8 cellular contexts compared by ENCODE assay signal in the genomic region with DNA sequence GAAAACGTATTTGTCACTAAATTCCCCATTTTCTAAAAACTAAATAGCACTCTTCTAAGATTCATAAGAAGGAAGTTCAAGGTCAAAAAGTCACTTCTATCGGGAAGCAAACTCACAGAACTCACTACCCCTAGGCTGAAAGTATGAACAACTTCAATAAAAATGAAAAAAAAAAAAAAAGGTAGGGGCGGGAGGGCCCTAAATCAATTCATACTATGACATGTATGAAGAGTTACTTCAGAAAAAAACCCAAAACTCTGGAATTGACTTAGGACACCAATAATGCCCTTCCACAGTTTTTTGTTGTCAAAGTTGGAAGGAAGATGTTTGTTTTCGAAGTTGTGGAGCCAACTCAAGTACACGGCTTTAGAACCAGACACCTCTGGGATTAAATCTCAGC. TPM values are rescaled to one million over a fixed set of nuclear protein-coding genes. Genes with fewer than 3 reads are reported as not detected.
DNase-seq lines count a peak whose midpoint lies in the region; ATAC-seq and TF ChIP-seq lines count a peak whose summit lies in the region.

No MANE protein-coding gene starts in this region.

- WGBS in SK-N-SH (ENCODE audit: low lambda C conversion rate) = 46% methylated on average over 5 of the region's 5 CpGs

- H2AFZ ChIP-seq in SK-N-SH (ENCODE audit: low read depth) = peak overlapping the region; percentile 83; the same call in 1 of the 2 replicates

- CTCF ChIA-PET in SK-N-SH (lab: Yijun Ruan, JAX) = interaction anchor here (1.7 kb wide), 1 partner anchor 38 kb away, joined by 7 read pairs; the partner anchor contains the start of gene NUDT15
- CTCF ChIA-PET in activated CD8-positive, alpha-beta T cell treated with anti-CD3 and anti-CD28 coated beads, Interleukin-2, amount 10 ng/mL, durations not matched to agents 7 days and 5 days (lab: Charles Lee) = interaction anchor here (2.7 kb wide), 1 partner anchor 38 kb away, joined by 9 read pairs; the partner anchor contains the start of gene NUDT15

- H3K4me2 ChIP-seq in SK-N-SH = peak overlapping the region; percentile 84

- no peaks in the 10 kb centered on the region for H3K27me3 Mint-ChIP-seq in activated CD8-positive, alpha-beta T cell treated with anti-CD3 and anti-CD28 coated beads, Interleukin-2, amount 10 ng/mL, durations not matched to agents 7 days and 5 days (ENCODE audit: low read depth)
- no peaks in the 10 kb centered on the region for H3K27me3 Mint-ChIP-seq in stimulated activated naive CD8-positive, alpha-beta T cell treated with anti-CD3 and anti-CD28 coated beads, Interleukin-15, amount 100 ng/mL, for 72 hours

- peaks cover 59% of the 10 kb centered on the region for H3K79me2 ChIP-seq in SK-N-SH (ENCODE audit: insufficient read depth)

- no peaks in the 10 kb centered on the region for H3K27me3 ChIP-seq in SK-N-SH (ENCODE audit: insufficient read depth)
- H3K27me3 ChIP-seq in iPS-15b (ENCODE audit: control insufficient read depth, insufficient read depth, low read length) = no peaks in the 10 kb centered on the region

- TF ChIP-seq CTCF in SK-N-SH (IDR thresholded peaks at IDR 0.05) = no peak

- DNase-seq in SK-N-SH (no peak), NCI-H510A (lab: John Stamatoyannopoulos, UW) (no peak), NCI-H2227 (lab: John Stamatoyannopoulos, UW; ENCODE audit: unreplicated experiment) (no peak)
- DNase-seq in activated CD8-positive, alpha-beta T cell treated with anti-CD3 and anti-CD28 coated beads, Interleukin-2, amount 10 ng/mL, durations not matched to agents 7 days and 5 days = no peak
- no peak for DNase-seq in stimulated activated naive CD8-positive, alpha-beta T cell treated with anti-CD3 and anti-CD28 coated beads, Interleukin-15, amount 100 ng/mL, for 72 hours
- no peak for DNase-seq in stimulated activated CD4-positive, alpha-beta T cell treated with anti-CD3 and anti-CD28 coated beads, Interleukin-2, amount 100 ng/mL, for 48 hours

- no peaks in the 10 kb centered on the region for H3K9me3 ChIP-seq in SK-N-SH
- H3K9me3 ChIP-seq in iPS-15b (ENCODE audit: control insufficient read depth, insufficient read depth, low read length) = no peaks in the 10 kb centered on the region

- H3K27ac ChIP-seq in SK-N-SH (ENCODE audit: low read depth in 2 of 2, low read length in 1 of 2) = no peak overlapping the region

- TF ChIP-seq RAD21 in SK-N-SH (IDR thresholded peaks at IDR 0.05; ENCODE audit: low read length) = no peak

- H4K20me1 ChIP-seq in SK-N-SH (ENCODE audit: insufficient read depth) = no peaks in the 10 kb centered on the region

- peaks cover 13% of the 10 kb centered on the region for H3K36me3 Mint-ChIP-seq in activated CD8-positive, alpha-beta T cell treated with anti-CD3 and anti-CD28 coated beads, Interleukin-2, amount 10 ng/mL, durations not matched to agents 7 days and 5 days (ENCODE audit: low read depth)

- peaks cover 22 to 30% of the 10 kb centered on the region in 2 experiments for H3K36me3 ChIP-seq in SK-N-SH (replicated peaks in 1 of 2; ENCODE audit: control insufficient read depth in 1 of 2, insufficient read depth in 2 of 2, low read length in 1 of 2)
- no peaks in the 10 kb centered on the region for H3K36me3 ChIP-seq in iPS-15b (ENCODE audit: control insufficient read depth, insufficient read depth, low read length)

- H3K4me3 Mint-ChIP-seq in activated CD8-positive, alpha-beta T cell treated with anti-CD3 and anti-CD28 coated beads, Interleukin-2, amount 10 ng/mL, durations not matched to agents 7 days and 5 days = peak overlapping the region; percentile 97
- peak overlapping the region; percentile 97 to 98 for H3K4me3 Mint-ChIP-seq in stimulated activated naive CD8-positive, alpha-beta T cell treated with anti-CD3 and anti-CD28 coated beads, Interleukin-15, amount 100 ng/mL, for 72 hours

- no peaks in the 10 kb centered on the region for H3F3A ChIP-seq in SK-N-SH (replicated peaks; ENCODE audit: insufficient read depth)

- H3K9ac ChIP-seq in SK-N-SH = peak overlapping the region; percentile 87; the same call in 1 of the 2 replicates
- no peak overlapping the region for H3K9ac ChIP-seq in iPS-15b (ENCODE audit: low read depth, low read length)

- ATAC-seq in SK-N-SH treated with all-trans-retinoic acid at 6 μM for 48 hours = no peak
- no peak for ATAC-seq in activated CD8-positive, alpha-beta T cell treated with anti-CD3 and anti-CD28 coated beads, Interleukin-2, amount 10 ng/mL, durations not matched to agents 7 days and 5 days
- no peak for ATAC-seq in stimulated activated naive CD8-positive, alpha-beta T cell treated with anti-CD3 and anti-CD28 coated beads, Interleukin-15, amount 100 ng/mL, for 72 hours

- H3K4me1 ChIP-seq in SK-N-SH (ENCODE audit: control insufficient read depth in 1 of 2, insufficient read depth in 2 of 2, low read depth in 1 of 2, low read length in 1 of 2) = peaks cover 4 to 8% of the 10 kb centered on the region in 2 experiments
- H3K4me1 ChIP-seq in iPS-15b (ENCODE audit: control insufficient read depth, insufficient read depth, low read length) = peaks cover 10% of the 10 kb centered on the region

- H3K4me3 ChIP-seq in SK-N-SH (ENCODE audit: low read depth in 2 of 2, low read length in 1 of 2) (peak overlapping the region; percentile 94 to 98), iPS-15b (ENCODE audit: low read depth, low read length) (peak overlapping the region; percentile 97)

- no peaks in the 10 kb centered on the region for H3K9me3 Mint-ChIP-seq in activated CD8-positive, alpha-beta T cell treated with anti-CD3 and anti-CD28 coated beads, Interleukin-2, amount 10 ng/mL, durations not matched to agents 7 days and 5 days (ENCODE audit: insufficient read depth)
- no peaks in the 10 kb centered on the region for H3K9me3 Mint-ChIP-seq in stimulated activated naive CD8-positive, alpha-beta T cell treated with anti-CD3 and anti-CD28 coated beads, Interleukin-15, amount 100 ng/mL, for 72 hours

- POLR2A ChIA-PET in SK-N-SH (lab: Yijun Ruan, JAX) = no interaction called here
- POLR2A ChIA-PET in activated CD8-positive, alpha-beta T cell treated with anti-CD3 and anti-CD28 coated beads, Interleukin-2, amount 10 ng/mL, durations not matched to agents 7 days and 5 days (lab: Charles Lee) = no interaction called here

- no peak for TF ChIP-seq EP300 in SK-N-SH (IDR thresholded peaks at IDR 0.05; ENCODE audit: borderline replicate concordance in 1 of 2, low read depth in 1 of 2, low read length in 1 of 2)

- no peak overlapping the region for H3K27ac Mint-ChIP-seq in activated CD8-positive, alpha-beta T cell treated with anti-CD3 and anti-CD28 coated beads, Interleukin-2, amount 10 ng/mL, durations not matched to agents 7 days and 5 days
- no peak overlapping the region for H3K27ac Mint-ChIP-seq in stimulated activated naive CD8-positive, alpha-beta T cell treated with anti-CD3 and anti-CD28 coated beads, Interleukin-15, amount 100 ng/mL, for 72 hours

- H3K9me2 ChIP-seq in SK-N-SH = no peaks in the 10 kb centered on the region

- peaks cover 29% of the 10 kb centered on the region for H3K4me1 Mint-ChIP-seq in activated CD8-positive, alpha-beta T cell treated with anti-CD3 and anti-CD28 coated beads, Interleukin-2, amount 10 ng/mL, durations not matched to agents 7 days and 5 days (ENCODE audit: low read depth)
- H3K4me1 Mint-ChIP-seq in stimulated activated naive CD8-positive, alpha-beta T cell treated with anti-CD3 and anti-CD28 coated beads, Interleukin-15, amount 100 ng/mL, for 72 hours = peaks cover 35% of the 10 kb centered on the region

TF ChIP-seq in SK-N-SH, 30 proteins besides CTCF, POLR2A, EP300 and RAD21 (continues in another document):
- TF ChIP-seq, protein P1, sequence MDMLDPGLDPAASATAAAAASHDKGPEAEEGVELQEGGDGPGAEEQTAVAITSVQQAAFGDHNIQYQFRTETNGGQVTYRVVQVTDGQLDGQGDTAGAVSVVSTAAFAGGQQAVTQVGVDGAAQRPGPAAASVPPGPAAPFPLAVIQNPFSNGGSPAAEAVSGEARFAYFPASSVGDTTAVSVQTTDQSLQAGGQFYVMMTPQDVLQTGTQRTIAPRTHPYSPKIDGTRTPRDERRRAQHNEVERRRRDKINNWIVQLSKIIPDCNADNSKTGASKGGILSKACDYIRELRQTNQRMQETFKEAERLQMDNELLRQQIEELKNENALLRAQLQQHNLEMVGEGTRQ (IDR thresholded peaks at IDR 0.05; ENCODE audit: borderline replicate concordance, low read depth, low read length) = no peak
- TF ChIP-seq CHD2 (IDR thresholded peaks at IDR 0.05; ENCODE audit: low read length, partially characterized antibody) = no peak
- TF ChIP-seq JUND (IDR thresholded peaks at IDR 0.05) = no peak

TF ChIP-seq in SK-N-SH treated with all-trans-retinoic acid at 6 μM for 48 hours, 23 proteins besides CTCF, POLR2A, EP300 and RAD21 (continues in another document):
- TF ChIP-seq, protein P2, sequence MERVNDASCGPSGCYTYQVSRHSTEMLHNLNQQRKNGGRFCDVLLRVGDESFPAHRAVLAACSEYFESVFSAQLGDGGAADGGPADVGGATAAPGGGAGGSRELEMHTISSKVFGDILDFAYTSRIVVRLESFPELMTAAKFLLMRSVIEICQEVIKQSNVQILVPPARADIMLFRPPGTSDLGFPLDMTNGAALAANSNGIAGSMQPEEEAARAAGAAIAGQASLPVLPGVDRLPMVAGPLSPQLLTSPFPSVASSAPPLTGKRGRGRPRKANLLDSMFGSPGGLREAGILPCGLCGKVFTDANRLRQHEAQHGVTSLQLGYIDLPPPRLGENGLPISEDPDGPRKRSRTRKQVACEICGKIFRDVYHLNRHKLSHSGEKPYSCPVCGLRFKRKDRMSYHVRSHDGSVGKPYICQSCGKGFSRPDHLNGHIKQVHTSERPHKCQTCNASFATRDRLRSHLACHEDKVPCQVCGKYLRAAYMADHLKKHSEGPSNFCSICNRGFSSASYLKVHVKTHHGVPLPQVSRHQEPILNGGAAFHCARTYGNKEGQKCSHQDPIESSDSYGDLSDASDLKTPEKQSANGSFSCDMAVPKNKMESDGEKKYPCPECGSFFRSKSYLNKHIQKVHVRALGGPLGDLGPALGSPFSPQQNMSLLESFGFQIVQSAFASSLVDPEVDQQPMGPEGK (CRISPR knock-in tag; IDR thresholded peaks at IDR 0.05; ENCODE audit: borderline replicate concordance) = no peak
- TF ChIP-seq ZFP30 (CRISPR knock-in tag; IDR thresholded peaks at IDR 0.05) (no peak), RARB (CRISPR knock-in tag; IDR thresholded peaks at IDR 0.05) (no peak), PPARA (CRISPR knock-in tag; IDR thresholded peaks at IDR 0.05; ENCODE audit: borderline replicate concordance) (no peak), ARNTL (CRISPR knock-in tag; IDR thresholded peaks at IDR 0.05; ENCODE audit: borderline replicate concordance, low read depth) (no peak)

RNA-seq across cellular contexts. Expression of gene SUCLA2, which starts 1.1 kb away (rescaled TPM):
- polyA plus RNA-seq in SK-N-SH (2012; rRNA removed) = 24.8 and 29.7 TPM in 2 replicates
- 37.5 and 48.0 TPM in 2 replicates for polyA plus RNA-seq in SK-N-SH (2012; cell fraction: cytosol; rRNA removed)
- 11.6 and 17.8 TPM in 2 replicates for polyA plus RNA-seq in SK-N-SH (2012; cell fraction: nucleus; rRNA removed)
- total RNA-seq in activated CD8-positive, alpha-beta T cell treated with anti-CD3 and anti-CD28 coated beads, Interleukin-2, amount 10 ng/mL, durations not matched to agents 7 days and 5 days = 10 to 100 TPM; 42.1 to 44.2 TPM

RNA-seq across cellular contexts. Expression of gene NUDT15, which starts 37.6 kb away (rescaled TPM):
- 11.9 and 13.8 TPM in 2 replicates for polyA plus RNA-seq in SK-N-SH (2012; rRNA removed)
- 19.6 and 22.4 TPM in 2 replicates for polyA plus RNA-seq in SK-N-SH (2012; cell fraction: cytosol; rRNA removed)
- polyA plus RNA-seq in SK-N-SH (2012; cell fraction: nucleus; rRNA removed) = 2.4 and 4.0 TPM in 2 replicates
- 10 to 100 TPM; 15.4 to 15.7 TPM for total RNA-seq in activated CD8-positive, alpha-beta T cell treated with anti-CD3 and anti-CD28 coated beads, Interleukin-2, amount 10 ng/mL, durations not matched to agents 7 days and 5 days
